Comparison of ENCODE assay signal across 9 cellular contexts in the genomic region with DNA sequence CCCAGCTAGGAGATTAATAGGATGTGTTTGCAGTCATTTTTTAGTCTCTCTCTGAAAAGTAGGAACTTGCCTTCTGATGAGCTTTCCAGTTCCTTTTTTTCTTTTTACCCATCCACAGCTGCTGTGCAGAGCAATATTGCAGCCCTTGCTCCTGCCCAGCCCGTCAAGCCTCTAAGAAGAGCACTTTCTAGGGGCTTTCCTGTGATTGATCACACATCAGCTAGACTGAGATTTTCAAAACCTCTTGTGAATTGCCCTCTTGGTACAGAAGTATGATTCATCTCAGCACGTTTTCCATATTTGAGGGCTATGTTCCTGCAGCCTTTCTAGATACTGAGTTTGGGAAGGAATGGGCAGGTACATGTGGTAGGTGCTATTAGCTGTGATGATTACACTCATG.
DNase-seq lines count a peak whose midpoint lies in the region; ATAC-seq, FAIRE-seq and TF ChIP-seq lines count a peak whose summit lies in the region.
"Had no signal": no experiment of that assay in that cellular context is flagged by ENCODE, and none has a peak within 500 bp of the region (broad histone marks: within the 10 kb centered on the region; RNA-seq: fewer than 3 reads in every experiment).

No MANE protein-coding gene starts in this region.

- intact Hi-C loops in A673 (cut with micrococcal nuclease; ENCODE audit: unreplicated experiment) (no loop called here), stomach (cut with DNase I; ENCODE audit: low total_unique reads) (no loop called here)

- no peak overlapping the region for H2AK5ac ChIP-seq in trophoblast cell (ENCODE audit: low read length)

- no peak overlapping the region for H4K91ac ChIP-seq in trophoblast cell (ENCODE audit: low read depth, low read length)

- no peak overlapping the region for H3K18ac ChIP-seq in trophoblast cell (ENCODE audit: low read length)

- no peak overlapping the region for H3K4me2 ChIP-seq in trophoblast cell (ENCODE audit: low read length)

- DNase-seq in GM19240 (ENCODE audit: insufficient read length, low spot score): peak; percentile 11
- peak; percentile 35 for DNase-seq in KBM-7
- DNase-seq in trophoblast cell: no peak
- DNase-seq in A673 (ENCODE audit: low spot score): no peak
- no peak for DNase-seq in HTR-8/SVneo (ENCODE audit: insufficient read length, low spot score)
- no peak for DNase-seq in effector memory CD8-positive, alpha-beta T cell
- DNase-seq in stomach: no peak

- H3K79me1 ChIP-seq in trophoblast cell (ENCODE audit: low read length): peaks cover 16% of the 10 kb centered on the region

- H4K12ac ChIP-seq in trophoblast cell (ENCODE audit: low read depth, low read length): no peak overlapping the region

- ATAC-seq in HG02798 (IDR thresholded peaks at IDR 0.05; ENCODE audit: poor library complexity, unreplicated experiment): peak; percentile 96
- no peak for ATAC-seq in effector memory CD8-positive, alpha-beta T cell (replicated peaks)

- H3K36me3 Mint-ChIP-seq in effector memory CD8-positive, alpha-beta T cell (ENCODE audit: insufficient read depth): peaks cover 5% of the 10 kb centered on the region

- no peak overlapping the region for H3K9ac ChIP-seq in trophoblast cell (ENCODE audit: low read length)

- H3K27ac ChIP-seq in trophoblast cell (ENCODE audit: low read depth, low read length): peak overlapping the region; percentile 87
- no peak overlapping the region for H3K27ac ChIP-seq in A673 (ENCODE audit: low read depth, low read length, poor library complexity, severe bottlenecking)
- H3K27ac ChIP-seq in stomach: no peak overlapping the region

- H3K4me3 ChIP-seq in trophoblast cell (ENCODE audit: low read depth, low read length): no peak overlapping the region
- H3K4me3 ChIP-seq in A673 (ENCODE audit: low read depth, low read length, poor library complexity, severe bottlenecking): no peak overlapping the region
- no peak overlapping the region for H3K4me3 ChIP-seq in stomach
- H3K4me3 ChIP-seq: hepatocyte had no signal

- H3K4me1 Mint-ChIP-seq in effector memory CD8-positive, alpha-beta T cell (ENCODE audit: low read depth in 2 of 2): peaks cover 29 to 31% of the 10 kb centered on the region in 2 donors

- no peak overlapping the region for H2BK5ac ChIP-seq in trophoblast cell (ENCODE audit: low read depth, low read length, poor library complexity)

- H3K14ac ChIP-seq in trophoblast cell (ENCODE audit: low read length): no peak overlapping the region

- H4K8ac ChIP-seq in trophoblast cell (ENCODE audit: low read depth, low read length): no peak overlapping the region

- no TSS peak for BruUV-seq in A673 (replicated peaks; lab: Mats Ljungman, UMichigan)

- no peak overlapping the region for H3K4me3 Mint-ChIP-seq in effector memory CD8-positive, alpha-beta T cell

- H3K79me2 ChIP-seq in trophoblast cell (ENCODE audit: control insufficient read depth, insufficient read depth, low read length, poor library complexity): no peaks in the 10 kb centered on the region

- no peaks in the 10 kb centered on the region for H3K9me3 Mint-ChIP-seq in effector memory CD8-positive, alpha-beta T cell

- H3K9me3 ChIP-seq in trophoblast cell (ENCODE audit: insufficient read depth, low read depth, low read length): no peaks in the 10 kb centered on the region
- H3K9me3 ChIP-seq in A673 (ENCODE audit: low read depth, low read length, poor library complexity, severe bottlenecking): no peaks in the 10 kb centered on the region
- no peaks in the 10 kb centered on the region for H3K9me3 ChIP-seq in stomach

- no peak for TF ChIP-seq CTCF in A673 (conservative IDR thresholded peaks at IDR 0.05; ENCODE audit: low read depth, low read length)
- TF ChIP-seq CTCF in stomach (IDR thresholded peaks at IDR 0.05): no peak

- H3K23ac ChIP-seq in trophoblast cell (ENCODE audit: low read length): no peak overlapping the region

- H3K27me3 Mint-ChIP-seq in effector memory CD8-positive, alpha-beta T cell: no peaks in the 10 kb centered on the region

- H3K4ac ChIP-seq in trophoblast cell (ENCODE audit: low read depth, low read length): no peak overlapping the region

- no peak overlapping the region for H3K27ac Mint-ChIP-seq in effector memory CD8-positive, alpha-beta T cell

- no peak for FAIRE-seq in HTR-8/SVneo (lab: Jason Lieb, UNC)

- no peak overlapping the region for H2BK120ac ChIP-seq in trophoblast cell (ENCODE audit: insufficient read depth, low read length, poor library complexity)

- H3K36me3 ChIP-seq in trophoblast cell (ENCODE audit: control insufficient read depth in 1 of 2, insufficient read depth in 2 of 2, low read length in 2 of 2): no peaks in the 10 kb centered on the region
- H3K36me3 ChIP-seq in A673 (ENCODE audit: insufficient read depth, low read length, poor library complexity, severe bottlenecking): no peaks in the 10 kb centered on the region
- no peaks in the 10 kb centered on the region for H3K36me3 ChIP-seq in stomach

- TF ChIP-seq EP300 in stomach (IDR thresholded peaks at IDR 0.05): no peak

- H3K27me3 ChIP-seq in trophoblast cell (ENCODE audit: insufficient read depth, low read length) (no peaks in the 10 kb centered on the region), A673 (replicated peaks; ENCODE audit: insufficient read depth, low read depth, low read length, poor library complexity) (no peaks in the 10 kb centered on the region), stomach (no peaks in the 10 kb centered on the region)
- H3K27me3 ChIP-seq: hepatocyte had no signal

- TF ChIP-seq POLR2A in stomach (IDR thresholded peaks at IDR 0.05): no peak

- CTCF ChIA-PET in A673 (lab: Charles Lee): no interaction called here

- in situ Hi-C loops in KBM-7 (cut with MboI; ENCODE audit: low pct_unique_long_range_greater_than_20kb, low sequenced_read_pairs): no loop called here

- POLR2A ChIA-PET in A673 (lab: Charles Lee; ENCODE audit: low non-redundant PET): no interaction called here

- peaks cover 17 to 22% of the 10 kb centered on the region in 2 experiments for H3K4me1 ChIP-seq in trophoblast cell (ENCODE audit: control insufficient read depth in 1 of 2, insufficient read depth in 2 of 2, low read length in 2 of 2)
- no peaks in the 10 kb centered on the region for H3K4me1 ChIP-seq in A673 (ENCODE audit: insufficient read depth, low read length, poor library complexity, severe bottlenecking)
- peaks cover 30 to 53% (median 44%) of the 10 kb centered on the region in 4 donors for H3K4me1 ChIP-seq in stomach

- WGBS in trophoblast cell (ENCODE audit: extremely low coverage, insufficient coverage, insufficient read length): no CpG with 5 or more reads among the region's 2 CpGs
- 69 to 79% (median 77%) methylated on average over 2 of the region's 2 CpGs for WGBS in stomach, 5 donors

- H2BK12ac ChIP-seq in trophoblast cell (ENCODE audit: low read length): no peak overlapping the region

- H2AFZ ChIP-seq in trophoblast cell (ENCODE audit: insufficient read depth, low read length, poor library complexity): no peak overlapping the region
- H2AFZ ChIP-seq: hepatocyte had no signal

Comparison
In these comparisons a context has a peak if more than half of its experiments do, and no peak if none do; other contexts are left out.
1. DNase-seq: peak in GM19240 (single experiment) and KBM-7 (single experiment); none in trophoblast cell (0 of 2), A673 (single experiment), HTR-8/SVneo (single experiment), effector memory CD8-positive, alpha-beta T cell (0 of 3) and stomach (single experiment).